33 cellular contexts compared by ENCODE assay signal in the genomic region with DNA sequence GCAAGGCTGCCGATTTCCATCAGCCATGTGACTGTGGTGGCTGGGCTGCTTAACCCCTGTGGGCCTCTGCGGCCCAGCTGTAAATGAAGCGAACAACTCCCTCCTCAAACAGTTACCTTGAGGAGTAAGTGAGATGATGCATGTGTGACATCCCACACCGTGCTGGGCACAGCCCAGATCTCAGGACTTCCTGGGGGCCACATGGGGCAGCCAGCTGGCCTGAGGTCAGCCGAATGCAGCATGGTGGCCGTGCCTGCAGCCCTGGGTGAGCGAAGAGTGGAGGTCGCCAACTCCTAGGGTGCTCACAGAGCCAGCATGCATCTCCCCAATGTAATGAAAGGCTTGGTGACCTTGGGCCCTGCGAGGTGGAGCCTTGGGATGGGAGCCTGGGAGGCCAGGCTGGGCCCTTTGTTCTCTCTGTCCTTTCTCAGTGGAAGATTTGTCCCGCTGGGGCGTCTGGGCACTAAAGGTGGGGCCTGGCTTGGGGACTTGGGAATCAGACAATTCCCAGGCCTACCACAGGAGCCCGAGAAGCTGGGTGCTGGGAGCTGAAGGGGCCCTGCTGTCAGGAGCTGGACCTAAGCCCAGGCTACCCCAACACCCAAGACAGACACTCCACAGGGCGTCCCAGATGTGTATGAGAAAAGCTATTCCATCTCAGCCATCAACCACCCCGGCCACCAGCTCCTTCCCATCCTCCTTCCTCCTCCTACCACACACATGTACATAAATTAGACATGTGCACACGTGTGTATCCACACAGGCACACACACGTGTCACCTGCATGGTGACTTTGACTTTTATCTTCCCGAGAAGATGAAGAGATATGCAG. TPM values are rescaled to one million over a fixed set of nuclear protein-coding genes. Genes with fewer than 3 reads are reported as not detected.
DNase-seq lines count a peak whose midpoint lies in the region; ATAC-seq, FAIRE-seq and TF ChIP-seq lines count a peak whose summit lies in the region.
"Had no signal": no experiment of that assay in that cellular context is flagged by ENCODE, and none has a peak within 500 bp of the region (broad histone marks: within the 10 kb centered on the region; RNA-seq: fewer than 3 reads in every experiment).

No MANE protein-coding gene starts in this region.

- intact Hi-C loops in Right ventricle myocardium inferior (cut with DNase I) (no loop called here), posterior vena cava (cut with DNase I) (no loop called here)

- H3K27me3 ChIP-seq in right atrium auricular region: no peaks in the 10 kb centered on the region

- peaks cover 0 to 32% of the 10 kb centered on the region in 2 donors for H3K4me1 ChIP-seq in right atrium auricular region

- no peak overlapping the region for H3K4me3 ChIP-seq in right atrium auricular region
- H3K4me3 ChIP-seq: PC-9, thoracic aorta had no signal

- peak; percentile 60 for DNase-seq in Right ventricle myocardium inferior (ENCODE audit: missing footprints)
- no peak for DNase-seq in right atrium auricular region (ENCODE audit: low spot score)
- DNase-seq in glutamatergic neuron: no peak
- DNase-seq in posterior vena cava (ENCODE audit: low spot score): peak; percentile 69
- no peak for DNase-seq in urothelium cell line (ENCODE audit: low spot score)
- no peak for DNase-seq in kidney glomerular epithelial cell (lab: John Stamatoyannopoulos, UW)
- no peak for DNase-seq in NCI-H748 treated with DMSO at 0.1 percent for 48 hours (lab: John Stamatoyannopoulos, UW)
- DNase-seq: ACHN; activated CD4-positive, alpha-beta T cell treated with anti-CD3 and anti-CD28 coated beads, Interleukin-2, amount 10 ng/mL, durations not matched to agents 24 days and 14 days; activated naive CD4-positive, alpha-beta T cell treated with anti-CD3 and anti-CD28 coated beads for 36 hours; CD8-positive, alpha-beta memory T cell; central memory CD4-positive, alpha-beta T cell; DMS 273 treated with DMSO at 0.1 percent for 48 hours; GOT3; NCI-H2029 treated with DMSO at 0.1 percent for 48 hours; NCI-H2227 treated with DMSO at 0.1 percent for 48 hours; NCI-H526 treated with DMSO at 0.1 percent for 48 hours; occipital lobe; PC-9; small intestine; stimulated activated CD4-positive, alpha-beta T cell treated with anti-CD3 and anti-CD28 coated beads, Interleukin-1b, Interleukin-23, amount 100 ng/mL, for 48 hours had no signal

- peak overlapping the region; percentile 5 for H3K27ac Mint-ChIP-seq in glutamatergic neuron (ENCODE audit: unreplicated experiment)
- H3K27ac Mint-ChIP-seq: activated CD4-positive, alpha-beta T cell treated with anti-CD3 and anti-CD28 coated beads, Interleukin-2, amount 10 ng/mL, durations not matched to agents 24 days and 14 days; activated naive CD4-positive, alpha-beta T cell treated with anti-CD3 and anti-CD28 coated beads for 36 hours; B cell; CD8-positive, alpha-beta memory T cell; dendritic cell treated with granulocyte-macrophage colony-stimulating factor and Interleukin-4, amounts not matched to agents 40 ng/mL and 50 ng/mL, for 4 days; naive thymus-derived CD8-positive, alpha-beta T cell; stimulated activated naive CD8-positive, alpha-beta T cell treated with anti-CD3 and anti-CD28 coated beads, Interleukin-15, Interleukin-2, amounts not matched to agents 100 ng/mL and 50 ng/mL, for 24 hours had no signal

- ATAC-seq in Right ventricle myocardium inferior (no peak), HG02973 (IDR thresholded peaks at IDR 0.05; ENCODE audit: unreplicated experiment) (no peak)
- ATAC-seq: naive thymus-derived CD8-positive, alpha-beta T cell had no signal

- peaks cover 10% of the 10 kb centered on the region for H3K9me3 Mint-ChIP-seq in glutamatergic neuron (ENCODE audit: unreplicated experiment)
- H3K9me3 Mint-ChIP-seq: activated CD4-positive, alpha-beta T cell treated with anti-CD3 and anti-CD28 coated beads, Interleukin-2, amount 10 ng/mL, durations not matched to agents 24 days and 14 days; activated naive CD4-positive, alpha-beta T cell treated with anti-CD3 and anti-CD28 coated beads for 36 hours; dendritic cell treated with granulocyte-macrophage colony-stimulating factor and Interleukin-4, amounts not matched to agents 40 ng/mL and 50 ng/mL, for 4 days; stimulated activated naive CD8-positive, alpha-beta T cell treated with anti-CD3 and anti-CD28 coated beads, Interleukin-15, Interleukin-2, amounts not matched to agents 100 ng/mL and 50 ng/mL, for 24 hours had no signal

- FAIRE-seq in urothelium cell line (lab: Jason Lieb, UNC): peak; percentile 40
- FAIRE-seq: GM18507, GM19239, islet of Langerhans, small intestine had no signal

- TF ChIP-seq CTCF in right atrium auricular region (IDR thresholded peaks at IDR 0.05) (no peak), glutamatergic neuron (IDR thresholded peaks at IDR 0.05; ENCODE audit: partially characterized antibody, unreplicated experiment) (no peak)

- peak overlapping the region; percentile 26 for H3K4me3 Mint-ChIP-seq in glutamatergic neuron (ENCODE audit: unreplicated experiment)
- H3K4me3 Mint-ChIP-seq: activated CD4-positive, alpha-beta T cell treated with anti-CD3 and anti-CD28 coated beads, Interleukin-2, amount 10 ng/mL, durations not matched to agents 24 days and 14 days; activated naive CD4-positive, alpha-beta T cell treated with anti-CD3 and anti-CD28 coated beads for 36 hours; B cell; CD8-positive, alpha-beta memory T cell; dendritic cell treated with granulocyte-macrophage colony-stimulating factor and Interleukin-4, amounts not matched to agents 40 ng/mL and 50 ng/mL, for 4 days; naive thymus-derived CD8-positive, alpha-beta T cell; stimulated activated naive CD8-positive, alpha-beta T cell treated with anti-CD3 and anti-CD28 coated beads, Interleukin-15, Interleukin-2, amounts not matched to agents 100 ng/mL and 50 ng/mL, for 24 hours had no signal

- peaks cover 49% of the 10 kb centered on the region for H3K4me1 Mint-ChIP-seq in glutamatergic neuron (ENCODE audit: low read depth, unreplicated experiment)
- H3K4me1 Mint-ChIP-seq: CD8-positive, alpha-beta memory T cell had no signal

- no peaks in the 10 kb centered on the region for H3K36me3 ChIP-seq in right atrium auricular region
- H3K36me3 ChIP-seq: thoracic aorta had no signal

- peaks cover under 1% of the 10 kb centered on the region for H3K36me3 Mint-ChIP-seq in glutamatergic neuron (ENCODE audit: unreplicated experiment)
- H3K36me3 Mint-ChIP-seq: CD8-positive, alpha-beta memory T cell; naive thymus-derived CD8-positive, alpha-beta T cell had no signal

- peaks cover 2% of the 10 kb centered on the region for H3K27me3 Mint-ChIP-seq in glutamatergic neuron (ENCODE audit: unreplicated experiment)

- H3K9me3 ChIP-seq in right atrium auricular region: no peaks in the 10 kb centered on the region
- H3K9me3 ChIP-seq: thoracic aorta had no signal

- no peak overlapping the region for H3K27ac ChIP-seq in right atrium auricular region
- H3K27ac ChIP-seq: HL-60, PC-9 had no signal

RNA-seq across cellular contexts. Expression of a gene that starts 24.9 kb away (rescaled TPM):
- total RNA-seq in Right ventricle myocardium inferior: not detected
- not detected for total RNA-seq in right atrium auricular region
- total RNA-seq in glutamatergic neuron (ENCODE audit: unreplicated experiment): not detected
- total RNA-seq in posterior vena cava: not detected
- total RNA-seq: activated CD4-positive, alpha-beta T cell treated with anti-CD3 and anti-CD28 coated beads, Interleukin-2, amount 10 ng/mL, durations not matched to agents 24 days and 14 days; activated naive CD4-positive, alpha-beta T cell treated with anti-CD3 and anti-CD28 coated beads for 36 hours; B cell; CD8-positive, alpha-beta memory T cell; liver; mononuclear cell; naive thymus-derived CD8-positive, alpha-beta T cell; occipital lobe; PC-9; thoracic aorta had no signal

Comparison
In these comparisons a context has a peak if more than half of its experiments do, and no peak if none do; other contexts are left out.
1. DNase-seq: peak in Right ventricle myocardium inferior (single experiment) and posterior vena cava (single experiment); none in right atrium auricular region (single experiment), glutamatergic neuron (single experiment), urothelium cell line (single experiment), kidney glomerular epithelial cell (single experiment) and NCI-H748 treated with DMSO at 0.1 percent for 48 hours (single experiment).